ENCODE assay signal across 1 cellular context in genomic region chr10:43340619-43341018, GRCh38.
TF ChIP-seq lines count a peak whose summit lies in the region.

No MANE protein-coding gene starts in this region.

TF ChIP-seq in WTC11, 78 proteins besides CTCF, POLR2A, EP300 and RAD21 (continued from another document):
- no peak for TF ChIP-seq ZNF532 (CRISPR knock-in tag; IDR thresholded peaks at IDR 0.05; ENCODE audit: borderline replicate concordance)
